ENCODE assay signal across 8 cellular contexts in genomic region chr4:113636438-113636818, GRCh38.
A peak's percentile ranks its signal among the peaks of the same experiment; 100 is the strongest.
DNase-seq lines count a peak whose midpoint lies in the region; ATAC-seq and TF ChIP-seq lines count a peak whose summit lies in the region.

No MANE protein-coding gene starts in this region.

- CTCF ChIA-PET in RWPE1 (lab: Yijun Ruan, JAX), result no interaction called here

- no peaks in the 10 kb centered on the region for H3K9me3 Mint-ChIP-seq in central memory CD8-positive, alpha-beta T cell
- no peaks in the 10 kb centered on the region for H3K9me3 Mint-ChIP-seq in progenitor cell of endocrine pancreas (ENCODE audit: low read depth)

- ATAC-seq in GM21360 (IDR thresholded peaks at IDR 0.05; ENCODE audit: unreplicated experiment) (peak; percentile 55), HG03025 (IDR thresholded peaks at IDR 0.05; ENCODE audit: low FRiP score, unreplicated experiment) (no peak)
- peak; percentile 82 for ATAC-seq in central memory CD8-positive, alpha-beta T cell (replicated peaks; ENCODE audit: extremely low read depth, poor library complexity, severe bottlenecking)

- DNase-seq in ELR (ENCODE audit: low read depth) (peak; percentile 7), KG1 (lab: John Stamatoyannopoulos, UW) (peak; percentile 62), progenitor cell of endocrine pancreas (ENCODE audit: low spot score, unreplicated experiment) (no peak), NCI-H748 (lab: John Stamatoyannopoulos, UW; ENCODE audit: unreplicated experiment) (no peak), RWPE1 (ENCODE audit: low spot score) (no peak)
- peak in 1 of 2 donors; percentile 10 for DNase-seq in central memory CD8-positive, alpha-beta T cell (ENCODE audit: low spot score in 2 of 2)

- peaks cover 35% of the 10 kb centered on the region for H3K4me1 Mint-ChIP-seq in central memory CD8-positive, alpha-beta T cell
- peaks cover 55% of the 10 kb centered on the region for H3K4me1 Mint-ChIP-seq in progenitor cell of endocrine pancreas (ENCODE audit: low read depth)

- H3K27ac ChIP-seq in RWPE1, result no peak overlapping the region

- H3K4me3 Mint-ChIP-seq in central memory CD8-positive, alpha-beta T cell, result peak overlapping the region; percentile 59
- no peak overlapping the region for H3K4me3 Mint-ChIP-seq in progenitor cell of endocrine pancreas (ENCODE audit: low read depth)

- peak overlapping the region; percentile 57 for H3K27ac Mint-ChIP-seq in central memory CD8-positive, alpha-beta T cell (ENCODE audit: low read depth)
- H3K27ac Mint-ChIP-seq in progenitor cell of endocrine pancreas, result no peak overlapping the region

- no peaks in the 10 kb centered on the region for H3K27me3 Mint-ChIP-seq in central memory CD8-positive, alpha-beta T cell
- H3K27me3 Mint-ChIP-seq in progenitor cell of endocrine pancreas, result no peaks in the 10 kb centered on the region

- TF ChIP-seq CTCF in progenitor cell of endocrine pancreas (IDR thresholded peaks at IDR 0.05; ENCODE audit: unreplicated experiment) (no peak), RWPE1 (conservative IDR thresholded peaks at IDR 0.05; ENCODE audit: low read depth) (no peak)

- peaks cover 6% of the 10 kb centered on the region for H3K36me3 Mint-ChIP-seq in central memory CD8-positive, alpha-beta T cell (ENCODE audit: insufficient read depth)
- peaks cover 2% of the 10 kb centered on the region for H3K36me3 Mint-ChIP-seq in progenitor cell of endocrine pancreas (ENCODE audit: insufficient read depth)

- POLR2A ChIA-PET in RWPE1 (lab: Yijun Ruan, JAX; ENCODE audit: low non-redundant PET), result no interaction called here

Comparison
In these comparisons a context has a peak if more than half of its experiments do, and no peak if none do; other contexts are left out.
1. DNase-seq: peak in ELR (single experiment) and KG1 (single experiment); none in progenitor cell of endocrine pancreas (single experiment), NCI-H748 (single experiment) and RWPE1 (single experiment).